ENCODE assay signal across 10 cellular contexts in the genomic region with DNA sequence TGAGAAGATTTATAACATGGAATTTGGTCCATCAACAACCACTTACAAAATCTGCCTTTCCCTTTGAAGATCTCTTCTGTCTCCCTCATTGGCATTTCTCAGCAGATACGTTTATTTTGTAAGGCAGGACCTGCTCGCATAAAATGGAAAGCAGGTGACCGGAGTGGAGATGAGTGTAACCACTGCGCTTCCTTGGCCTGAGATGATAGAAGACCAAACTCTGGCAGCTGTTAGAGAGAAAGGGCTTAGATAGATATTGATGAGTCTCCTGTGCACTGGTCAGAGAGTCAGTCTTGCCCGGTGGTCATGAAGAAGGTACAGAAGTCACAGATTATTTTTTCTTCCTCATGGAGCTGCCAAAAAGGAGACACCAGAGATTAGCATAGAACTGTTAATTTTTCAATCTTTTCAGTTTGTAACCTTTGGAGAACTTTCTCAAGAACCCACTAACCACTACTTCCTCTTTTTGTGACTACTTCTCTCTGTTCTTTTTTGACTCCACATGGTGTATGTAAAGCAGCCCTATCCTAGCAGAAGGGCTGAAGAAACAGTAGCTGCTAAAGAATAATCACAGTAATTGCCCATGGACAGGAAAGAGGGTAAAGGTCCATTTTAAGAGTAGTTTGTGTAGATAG. TPM values are rescaled to one million over a fixed set of nuclear protein-coding genes. Genes with fewer than 3 reads are reported as not detected.
A peak's percentile ranks its signal among the peaks of the same experiment; 100 is the strongest.
DNase-seq lines count a peak whose midpoint lies in the region; ATAC-seq and TF ChIP-seq lines count a peak whose summit lies in the region.
"Had no signal": no experiment of that assay in that cellular context is flagged by ENCODE, and none has a peak within 500 bp of the region (broad histone marks: within the 10 kb centered on the region; RNA-seq: fewer than 3 reads in every experiment).

No MANE protein-coding gene starts in this region.

- H3K9me3 ChIP-seq in OCI-LY7 (ENCODE audit: low read length): no peaks in the 10 kb centered on the region

- CTCF ChIA-PET in OCI-LY7 (lab: Charles Lee; ENCODE audit: unreplicated experiment): no interaction called here

- POLR2A ChIA-PET in OCI-LY7 (lab: Charles Lee): interaction anchor here (0.6 to 0.7 kb wide), 3 partner anchors 9 to 164 kb away, joined by 3 read pairs; no protein-coding TSS in a partner anchor

- intact Hi-C loops in OCI-LY7 (cut with micrococcal nuclease; ENCODE audit: unreplicated experiment): loop anchor here (2.0 to 10.0 kb wide), 2 partner anchors 58 to 102 kb away; no protein-coding TSS in a partner anchor
- intact Hi-C loops in left ventricle myocardium superior (cut with micrococcal nuclease): no loop called here

- peak overlapping the region; percentile 82; the same call in 1 of the 2 replicates for H2AFZ ChIP-seq in OCI-LY7 (ENCODE audit: low read length)

- TF ChIP-seq CTCF in OCI-LY7 (conservative IDR thresholded peaks at IDR 0.05; ENCODE audit: low read length): no peak

- H3K9me2 ChIP-seq in OCI-LY7 (ENCODE audit: insufficient read depth, low read length): no peaks in the 10 kb centered on the region

- H3K4me3 ChIP-seq in OCI-LY7 (ENCODE audit: low read depth, low read length, poor library complexity, severe bottlenecking): peak overlapping the region; percentile 47

- peak; percentile 59 for DNase-seq in GDM1 (lab: John Stamatoyannopoulos, UW)
- DNase-seq in OCI-LY7 (ENCODE audit: low spot score): peak; percentile 93
- DNase-seq in H4 (ENCODE audit: low spot score): no peak
- no peak for DNase-seq in SW480 (ENCODE audit: low spot score)
- no peak for DNase-seq in activated T-cell treated with anti-CD3 and anti-CD28 coated beads for 4 hours
- no peak for DNase-seq in left ventricle myocardium superior

- no peaks in the 10 kb centered on the region for H4K20me1 ChIP-seq in OCI-LY7 (ENCODE audit: insufficient read depth, low read length)

- H3K79me2 ChIP-seq in OCI-LY7 (ENCODE audit: insufficient read depth, low read depth, low read length): no peaks in the 10 kb centered on the region

- peaks cover 83% of the 10 kb centered on the region for H3K4me1 ChIP-seq in OCI-LY7 (ENCODE audit: insufficient read depth, low read length, poor library complexity, severe bottlenecking)

- H3K36me3 ChIP-seq in OCI-LY7 (ENCODE audit: insufficient read depth, low read length): no peaks in the 10 kb centered on the region

- no TSS peak for BruUV-seq in OCI-LY7 (replicated peaks; lab: Mats Ljungman, UMichigan)

- H3K27ac ChIP-seq in OCI-LY7 (ENCODE audit: low read depth, low read length, poor library complexity, severe bottlenecking): peak overlapping the region; percentile 90
- H3K27ac ChIP-seq: C4-2B had no signal

- peak overlapping the region; percentile 87 for H3K4me2 ChIP-seq in OCI-LY7 (ENCODE audit: low read length)

- ATAC-seq in GM19463 (IDR thresholded peaks at IDR 0.05; ENCODE audit: unreplicated experiment): peak; percentile 99
- peak; percentile 98 for ATAC-seq in HG03103 (IDR thresholded peaks at IDR 0.05; ENCODE audit: low read depth, unreplicated experiment)
- no peak for ATAC-seq in left ventricle myocardium superior

RNA-seq across cellular contexts. Expression of a gene that starts 47.6 kb away (rescaled TPM):
- 0.77 and 0.88 TPM in 2 replicates for total RNA-seq in OCI-LY7 (2014; rRNA removed; shearing (Covaris generic))
- total RNA-seq in OCI-LY7 (2022) (0.99 and 1.1 TPM in 2 replicates), left ventricle myocardium superior (not detected)
- total RNA-seq in H4 (2014; rRNA removed; shearing (Covaris generic)): not detected in 2 replicates

RNA-seq across cellular contexts. Expression of a gene that starts 55.1 kb away (rescaled TPM):
- not detected in 2 replicates for total RNA-seq in OCI-LY7 (2014; rRNA removed; shearing (Covaris generic))
- total RNA-seq in OCI-LY7 (2022): not detected in 2 replicates
- not detected in 2 replicates for total RNA-seq in H4 (2014; rRNA removed; shearing (Covaris generic))
- not detected for total RNA-seq in left ventricle myocardium superior
- total RNA-seq: natural killer cell treated with Interleukin-12 subunit alpha and Interleukin-12 subunit beta and Interleukin-15 and Interleukin-18, amount 100 ng/mL, for 72 hours had no signal

Comparison
In these comparisons a context has a peak if more than half of its experiments do, and no peak if none do; other contexts are left out.
1. DNase-seq: peak in GDM1 (single experiment) and OCI-LY7 (single experiment); none in H4 (single experiment), SW480 (single experiment), activated T-cell treated with anti-CD3 and anti-CD28 coated beads for 4 hours (single experiment) and left ventricle myocardium superior (single experiment).